8 cellular contexts compared by ENCODE assay signal in genomic region chr22:19522190-19522880, GRCh38. TPM values are rescaled to one million over a fixed set of nuclear protein-coding genes. Genes with fewer than 3 reads are reported as not detected.
A peak's percentile ranks its signal among the peaks of the same experiment; 100 is the strongest.
DNase-seq lines count a peak whose midpoint lies in the region; ATAC-seq and TF ChIP-seq lines count a peak whose summit lies in the region.

No MANE protein-coding gene starts in this region.

- H3K4me1 ChIP-seq in HEK293 (ENCODE audit: control insufficient read depth, insufficient read depth, low read length) = no peaks in the 10 kb centered on the region
- peaks cover 14 to 27% (median 17%) of the 10 kb centered on the region in 3 donors for H3K4me1 ChIP-seq in esophagus squamous epithelium
- H3K4me1 ChIP-seq in sigmoid colon = peaks cover 0 to 19% (median 15%) of the 10 kb centered on the region in 4 donors

- peaks cover 20 to 34% of the 10 kb centered on the region in 2 donors for H3K36me3 Mint-ChIP-seq in CD14-positive monocyte

- H3K9me3 ChIP-seq in HEK293 (ENCODE audit: control insufficient read depth, insufficient read depth, low read depth, low read length) (no peaks in the 10 kb centered on the region), esophagus squamous epithelium (no peaks in the 10 kb centered on the region), sigmoid colon (no peaks in the 10 kb centered on the region)

- CTCF ChIA-PET in HEK293 (lab: Yijun Ruan, JAX) = interaction anchor here (0.6 kb wide), 2 partner anchors 126 to 167 kb away, joined by 3 read pairs; no protein-coding TSS in a partner anchor

- H3K4me3 ChIP-seq in HEK293 (ENCODE audit: low read depth, low read length) (no peak overlapping the region), esophagus squamous epithelium (peak overlapping the region; percentile 33 to 66 (median 41)), sigmoid colon (peak overlapping the region; percentile 12 to 40 (median 33))

- intact Hi-C loops in esophagus squamous epithelium (cut with DNase I) = no loop called here
- intact Hi-C loops in sigmoid colon (cut with DNase I) = no loop called here
- intact Hi-C loops in CD14-positive monocyte (cut with micrococcal nuclease) = no loop called here

- DNase-seq in NCI-H2171 treated with DMSO at 0.1 percent for 48 hours (lab: John Stamatoyannopoulos, UW) = peak; percentile 86
- no peak for DNase-seq in esophagus squamous epithelium (lab: John Stamatoyannopoulos, UW)
- no peak for DNase-seq in sigmoid colon
- DNase-seq in effector CD8-positive, alpha-beta T cell (lab: John Stamatoyannopoulos, UW) = no peak
- DNase-seq in CD14-positive monocyte (ENCODE audit: low spot score) = no peak

- POLR2A ChIA-PET in HEK293 (lab: Yijun Ruan, JAX) = no interaction called here

- peaks cover 35 to 52% (median 38%) of the 10 kb centered on the region in 3 donors for H3K27me3 Mint-ChIP-seq in CD14-positive monocyte (ENCODE audit: low read depth in 3 of 3)

- ATAC-seq in GM21619 (IDR thresholded peaks at IDR 0.05; ENCODE audit: unreplicated experiment) (no peak), HG02610 (IDR thresholded peaks at IDR 0.05; ENCODE audit: unreplicated experiment) (no peak)

- no peak for TF ChIP-seq CTCF in HEK293 (tag by site-specific recombination; IDR thresholded peaks at IDR 0.05)
- no peak for TF ChIP-seq CTCF in esophagus squamous epithelium (IDR thresholded peaks at IDR 0.05)
- TF ChIP-seq CTCF in sigmoid colon (IDR thresholded peaks at IDR 0.05) = no peak
- no peak for TF ChIP-seq CTCF in CD14-positive monocyte (IDR thresholded peaks at IDR 0.05)

- peaks cover 13% of the 10 kb centered on the region for H3K4me1 Mint-ChIP-seq in CD14-positive monocyte

- H3K27ac ChIP-seq in HEK293 (ENCODE audit: extremely low read depth, low read depth, low read length) = no peak overlapping the region
- peak overlapping the region; percentile 42 to 83 (median 73) for H3K27ac ChIP-seq in esophagus squamous epithelium
- H3K27ac ChIP-seq in sigmoid colon = peak overlapping the region in 2 of 4 donors; percentile 42 to 68

- H3K36me3 ChIP-seq in HEK293 (ENCODE audit: control insufficient read depth in 2 of 2, insufficient read depth in 1 of 2, low read length in 2 of 2) = peaks cover 0 to 47% of the 10 kb centered on the region in 2 experiments; a peak in 1 of 3 replicates
- H3K36me3 ChIP-seq in esophagus squamous epithelium = no peaks in the 10 kb centered on the region
- H3K36me3 ChIP-seq in sigmoid colon = no peaks in the 10 kb centered on the region

- TF ChIP-seq EP300 in sigmoid colon (IDR thresholded peaks at IDR 0.05) = no peak

- peak overlapping the region in 1 of 2 donors; percentile 80 for H3K4me3 Mint-ChIP-seq in CD14-positive monocyte

- no peak for TF ChIP-seq POLR2A in esophagus squamous epithelium (IDR thresholded peaks at IDR 0.05)
- no peak for TF ChIP-seq POLR2A in sigmoid colon (IDR thresholded peaks at IDR 0.05)

- peaks cover 0 to 5% (median 1%) of the 10 kb centered on the region in 7 donors for H3K9me3 Mint-ChIP-seq in CD14-positive monocyte

- WGBS in esophagus squamous epithelium, 2 donors = 63 to 77% methylated on average over 3 to 6 of the region's 16 CpGs
- 71 to 73% methylated on average over 16 of the region's 16 CpGs for WGBS in sigmoid colon, 2 donors

- H3K27me3 ChIP-seq in esophagus squamous epithelium (peaks cover 0 to 55% (median 5%) of the 10 kb centered on the region in 4 donors), sigmoid colon (peaks cover 22 to 52% (median 46%) of the 10 kb centered on the region in 3 donors)

- H3K27ac Mint-ChIP-seq in CD14-positive monocyte = no peak overlapping the region

TF ChIP-seq in HEK293, 187 proteins besides CTCF, POLR2A, EP300 and RAD21:
- TF ChIP-seq ZIC2 (tag by site-specific recombination; IDR thresholded peaks at IDR 0.05) = peak; percentile 74
- TF ChIP-seq PRDM6 (tag by site-specific recombination; IDR thresholded peaks at IDR 0.05) = no peak
- TF ChIP-seq ZBTB1 (tag by site-specific recombination; IDR thresholded peaks at IDR 0.05) = no peak

RNA-seq across cellular contexts. Expression of gene CLDN5, which starts 1.9 kb away (rescaled TPM):
- total RNA-seq in esophagus squamous epithelium = 10 to 100 TPM in 3 of 4 donors, 1 to 10 TPM in 1; 9.7 to 62.9 (median 23.0) TPM
- 100 to 1,000 TPM in 1 of 4 donors, 10 to 100 TPM in 3; 38.3 to 129 (median 73.2) TPM for total RNA-seq in sigmoid colon
- 10 to 100 TPM in 2 of 3 donors, 1 to 10 TPM in 1; 3.5 to 63.3 (median 21.6) TPM for polyA plus RNA-seq in sigmoid colon
- polyA plus RNA-seq in CD14-positive monocyte = under 1 TPM; 0.27 to 0.35 TPM

RNA-seq across cellular contexts. Expression of gene CDC45, which starts 42.6 kb away (rescaled TPM):
- total RNA-seq in esophagus squamous epithelium (10 to 100 TPM in 2 of 4 donors, 1 to 10 TPM in 2; 3.4 to 16.7 (median 9.1) TPM), sigmoid colon (under 1 TPM in 1 of 4 donors, not detected in 3; 0.14 TPM)
- polyA plus RNA-seq in sigmoid colon (10 to 100 TPM in 1 of 3 donors, 1 to 10 TPM in 2; 2.4 to 16.6 (median 9.7) TPM), CD14-positive monocyte (not detected)

RNA-seq across cellular contexts. Expression of gene UFD1, which starts 43.3 kb away (rescaled TPM):
- 10 to 100 TPM; 33.0 to 57.4 (median 45.6) TPM for total RNA-seq in esophagus squamous epithelium
- total RNA-seq in sigmoid colon = 10 to 100 TPM; 28.5 to 45.7 (median 31.4) TPM
- polyA plus RNA-seq in sigmoid colon = 100 to 1,000 TPM in 2 of 3 donors, 10 to 100 TPM in 1; 84.3 to 131 (median 111) TPM
- polyA plus RNA-seq in CD14-positive monocyte = 10 to 100 TPM; 68.5 to 82.5 TPM
